ENCODE assay signal across 29 cellular contexts in the genomic region with DNA sequence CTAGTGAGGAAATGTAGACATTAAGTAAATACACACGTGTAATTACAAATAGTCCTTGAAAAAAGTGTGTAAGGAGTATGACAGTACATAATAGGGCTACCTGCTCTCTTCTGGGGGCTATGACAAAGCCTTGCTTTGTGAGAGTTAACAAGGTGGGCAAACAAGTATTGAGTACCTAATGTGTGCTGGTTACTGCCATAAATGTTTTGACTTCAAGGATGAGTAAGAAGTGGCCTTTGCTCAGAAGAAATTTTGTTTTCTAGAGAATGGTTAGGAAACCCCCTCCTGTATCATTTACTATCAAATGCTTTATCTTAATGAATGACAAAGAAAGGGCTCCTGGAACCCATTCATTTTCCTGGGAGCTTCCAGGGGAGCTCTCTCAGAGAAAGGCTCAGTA.
DNase-seq lines count a peak whose midpoint lies in the region; ATAC-seq lines count a peak whose summit lies in the region.
"Had no signal": no experiment of that assay in that cellular context is flagged by ENCODE, and none has a peak within 500 bp of the region (broad histone marks: within the 10 kb centered on the region; RNA-seq: fewer than 3 reads in every experiment).

No MANE protein-coding gene starts in this region.

- H3K4me3 ChIP-seq in H7 (ENCODE audit: insufficient read depth, low read depth, low read length), result no peak overlapping the region
- H3K4me3 ChIP-seq: breast epithelium, esophagus squamous epithelium, lower lobe of right lung, psoas muscle, sigmoid colon, SK-N-MC had no signal

- H3K4me1 Mint-ChIP-seq in activated naive CD4-positive, alpha-beta T cell treated with anti-CD3 and anti-CD28 coated beads for 36 hours (ENCODE audit: low read depth), result peaks cover 6% of the 10 kb centered on the region
- H3K4me1 Mint-ChIP-seq in activated T-helper 17 cell treated with anti-CD3 and anti-CD28 coated beads, Interleukin-2, amount 50 U/mL, for 72 hours, result peaks cover 11% of the 10 kb centered on the region

- H3K27ac Mint-ChIP-seq in activated naive CD4-positive, alpha-beta T cell treated with anti-CD3 and anti-CD28 coated beads, Interleukin-2, amount 50 U/mL, for 72 hours, result no peak overlapping the region
- H3K27ac Mint-ChIP-seq in activated naive CD4-positive, alpha-beta T cell treated with anti-CD3 and anti-CD28 coated beads for 36 hours, result no peak overlapping the region
- H3K27ac Mint-ChIP-seq in activated T-helper 17 cell treated with anti-CD3 and anti-CD28 coated beads, Interleukin-2, amount 50 U/mL, for 72 hours, result no peak overlapping the region
- H3K27ac Mint-ChIP-seq: HFFc6, naive B cell, type B pancreatic cell had no signal

- peak; percentile 16 to 73 for ATAC-seq in activated naive CD4-positive, alpha-beta T cell treated with anti-CD3 and anti-CD28 coated beads, Interleukin-2, amount 50 U/mL, for 72 hours
- ATAC-seq in activated T-helper 17 cell treated with anti-CD3 and anti-CD28 coated beads, Interleukin-2, amount 50 U/mL, for 72 hours (replicated peaks), result peak; percentile 68
- ATAC-seq in stimulated activated naive CD8-positive, alpha-beta T cell treated with anti-CD3 and anti-CD28 coated beads, Interleukin-15, Interleukin-2, amounts not matched to agents 100 U/mL and 50 U/mL, for 24 hours, result peak; percentile 77
- ATAC-seq in GM19467 (IDR thresholded peaks at IDR 0.05; ENCODE audit: unreplicated experiment), result no peak
- ATAC-seq: foreskin keratinocyte, lower lobe of right lung, PC-3, psoas muscle had no signal

- no peaks in the 10 kb centered on the region for H3K27me3 ChIP-seq in H7 (ENCODE audit: control insufficient read depth, insufficient read depth, low read length)
- H3K27me3 ChIP-seq: esophagus squamous epithelium, foreskin keratinocyte, sigmoid colon had no signal

- no peak for DNase-seq in activated naive CD4-positive, alpha-beta T cell treated with anti-CD3 and anti-CD28 coated beads, Interleukin-2, amount 50 U/mL, for 72 hours (ENCODE audit: low spot score in 2 of 2)
- DNase-seq in activated naive CD4-positive, alpha-beta T cell treated with anti-CD3 and anti-CD28 coated beads for 36 hours, result no peak
- peak; percentile 14 for DNase-seq in H7
- no peak for DNase-seq in stimulated activated naive CD8-positive, alpha-beta T cell treated with anti-CD3 and anti-CD28 coated beads, Interleukin-15, Interleukin-2, amounts not matched to agents 100 U/mL and 50 U/mL, for 24 hours
- no peak for DNase-seq in activated naive CD4-positive, alpha-beta T cell treated with Interleukin-2 at 50 U/mL for 16 hours
- DNase-seq in NCI-H2227 (lab: John Stamatoyannopoulos, UW; ENCODE audit: unreplicated experiment), result no peak
- DNase-seq: activated CD4-positive, alpha-beta T cell treated with anti-CD3 and anti-CD28 coated beads for 1 hour; activated naive CD4-positive, alpha-beta T cell; amygdala; esophagus squamous epithelium; foreskin keratinocyte; HFFc6; kidney glomerular epithelial cell; lower lobe of right lung; midbrain; naive B cell; NCI-H1436 treated with DMSO at 0.1 percent for 48 hours; NCI-H524; NK-92 treated with Interleukin-12 subunit alpha and Interleukin-12 subunit beta, amount 100 ng/mL, for 24 hours; occipital lobe; PC-3; psoas muscle; sigmoid colon; stimulated activated CD4-positive, alpha-beta T cell treated with anti-CD3 and anti-CD28 coated beads, Interleukin-4, amount 100 ng/mL, for 1 hour had no signal

- H3K4me3 Mint-ChIP-seq in activated naive CD4-positive, alpha-beta T cell treated with anti-CD3 and anti-CD28 coated beads for 36 hours, result no peak overlapping the region
- peak overlapping the region; percentile 30 for H3K4me3 Mint-ChIP-seq in activated T-helper 17 cell treated with anti-CD3 and anti-CD28 coated beads, Interleukin-2, amount 50 U/mL, for 72 hours
- H3K4me3 Mint-ChIP-seq: HFFc6, naive B cell, type B pancreatic cell had no signal

- intact Hi-C loops in activated naive CD4-positive, alpha-beta T cell treated with anti-CD3 and anti-CD28 coated beads for 36 hours (cut with micrococcal nuclease), result no loop called here

- H3K36me3 Mint-ChIP-seq in activated naive CD4-positive, alpha-beta T cell treated with anti-CD3 and anti-CD28 coated beads, Interleukin-2, amount 50 U/mL, for 72 hours, result no peaks in the 10 kb centered on the region
- no peaks in the 10 kb centered on the region for H3K36me3 Mint-ChIP-seq in activated naive CD4-positive, alpha-beta T cell treated with anti-CD3 and anti-CD28 coated beads for 36 hours (ENCODE audit: low read depth)
- H3K36me3 Mint-ChIP-seq in activated T-helper 17 cell treated with anti-CD3 and anti-CD28 coated beads, Interleukin-2, amount 50 U/mL, for 72 hours (ENCODE audit: low read depth), result no peaks in the 10 kb centered on the region
- H3K36me3 Mint-ChIP-seq: naive B cell, type B pancreatic cell had no signal

- CTCF ChIA-PET in activated naive CD4-positive, alpha-beta T cell treated with anti-CD3 and anti-CD28 coated beads for 36 hours (lab: Charles Lee), result no interaction called here

- H3K27me3 Mint-ChIP-seq in activated naive CD4-positive, alpha-beta T cell treated with anti-CD3 and anti-CD28 coated beads for 36 hours (ENCODE audit: low read depth), result no peaks in the 10 kb centered on the region
- no peaks in the 10 kb centered on the region for H3K27me3 Mint-ChIP-seq in activated T-helper 17 cell treated with anti-CD3 and anti-CD28 coated beads, Interleukin-2, amount 50 U/mL, for 72 hours
- H3K27me3 Mint-ChIP-seq: type B pancreatic cell had no signal

- H3K36me3 ChIP-seq in H7 (replicated peaks; ENCODE audit: control insufficient read depth, insufficient read depth, low read length), result no peaks in the 10 kb centered on the region
- H3K36me3 ChIP-seq: breast epithelium, esophagus squamous epithelium, lower lobe of right lung, sigmoid colon had no signal

- no peaks in the 10 kb centered on the region for H3K9me3 Mint-ChIP-seq in activated naive CD4-positive, alpha-beta T cell treated with anti-CD3 and anti-CD28 coated beads, Interleukin-2, amount 50 U/mL, for 72 hours
- H3K9me3 Mint-ChIP-seq in activated naive CD4-positive, alpha-beta T cell treated with anti-CD3 and anti-CD28 coated beads for 36 hours, result no peaks in the 10 kb centered on the region
- no peaks in the 10 kb centered on the region for H3K9me3 Mint-ChIP-seq in activated T-helper 17 cell treated with anti-CD3 and anti-CD28 coated beads, Interleukin-2, amount 50 U/mL, for 72 hours
- H3K9me3 Mint-ChIP-seq: HFFc6 had no signal
